1 cellular context compared by ENCODE assay signal in genomic region chr9:133075925-133076324, GRCh38.
TF ChIP-seq lines count a peak whose summit lies in the region.

No MANE protein-coding gene starts in this region.

TF ChIP-seq in WTC11, 78 proteins besides CTCF, POLR2A, EP300 and RAD21:
- no peak for TF ChIP-seq CREM (CRISPR knock-in tag; IDR thresholded peaks at IDR 0.05)
- TF ChIP-seq KAT7 (CRISPR knock-in tag; IDR thresholded peaks at IDR 0.05; ENCODE audit: borderline replicate concordance), result no peak
- TF ChIP-seq TEAD1 (CRISPR knock-in tag; IDR thresholded peaks at IDR 0.05), result no peak
- TF ChIP-seq E2F4 (CRISPR knock-in tag; IDR thresholded peaks at IDR 0.05; ENCODE audit: borderline replicate concordance, low read depth), result no peak
- TF ChIP-seq IRF1 (CRISPR knock-in tag; IDR thresholded peaks at IDR 0.05), result no peak
- no peak for TF ChIP-seq CBFB (CRISPR knock-in tag; IDR thresholded peaks at IDR 0.05; ENCODE audit: low read depth)
- no peak for TF ChIP-seq ZSCAN18 (CRISPR knock-in tag; IDR thresholded peaks at IDR 0.05)
- TF ChIP-seq ZNF396 (CRISPR knock-in tag; IDR thresholded peaks at IDR 0.05; ENCODE audit: borderline replicate concordance), result no peak
